In the genomic region with DNA sequence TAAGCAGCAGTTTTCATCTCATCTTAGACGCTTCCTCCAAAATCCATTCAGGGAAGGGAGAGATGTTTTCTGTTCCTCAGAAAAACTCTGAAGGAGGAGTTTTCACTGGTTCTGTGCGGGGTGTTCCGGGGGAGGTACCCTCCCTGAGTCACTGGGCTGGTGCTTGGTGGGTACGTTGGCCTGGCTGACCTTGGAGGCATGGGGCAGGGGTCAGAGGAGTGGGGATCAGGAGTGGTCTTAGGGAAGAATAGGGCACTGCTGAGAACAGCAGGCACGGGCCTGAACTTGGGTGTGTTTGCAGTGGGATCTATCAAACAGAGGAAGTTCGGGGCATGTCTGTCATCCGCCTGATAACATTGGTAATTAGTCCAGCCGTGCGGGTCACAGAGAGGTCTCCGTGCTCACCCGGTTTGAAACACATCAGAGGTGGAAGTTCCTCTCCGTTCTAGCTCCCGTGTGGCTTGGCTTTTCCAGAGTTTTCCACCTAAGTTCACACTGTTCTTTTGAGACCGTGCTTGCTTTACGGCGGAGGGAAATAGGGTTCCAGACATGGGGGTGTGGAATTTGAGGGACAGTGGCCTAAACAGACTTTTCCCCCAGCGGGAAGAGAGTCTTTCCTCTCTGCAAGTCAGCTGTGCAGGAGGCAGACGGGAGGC, we compare ENCODE assay signal across 8 cellular contexts. TPM values are rescaled to one million over a fixed set of nuclear protein-coding genes. Genes with fewer than 3 reads are reported as not detected.
A peak's percentile ranks its signal among the peaks of the same experiment; 100 is the strongest.
DNase-seq lines count a peak whose midpoint lies in the region; ATAC-seq and TF ChIP-seq lines count a peak whose summit lies in the region.

No MANE protein-coding gene starts in this region.

- H3K4me3 ChIP-seq in GM23338 (peak overlapping the region; percentile 54; the same call in 1 of the 2 replicates), WI38 (ENCODE audit: low read depth, low read length) (peak overlapping the region; percentile 60), right atrium auricular region (peak overlapping the region; percentile 15 to 17), skeletal muscle cell (ENCODE audit: low read depth, low read length) (peak overlapping the region; percentile 59)

- no peaks in the 10 kb centered on the region for H3K9me2 ChIP-seq in GM23338 (ENCODE audit: insufficient read depth)

- DNase-seq in GM23338 (ENCODE audit: low spot score) (no peak), right atrium auricular region (ENCODE audit: low spot score) (no peak), skeletal muscle cell (ENCODE audit: low read depth) (no peak), ecto neural progenitor cell (ENCODE audit: low spot score) (no peak), T1000 (lab: John Stamatoyannopoulos, UW) (no peak), erythroblast (lab: John Stamatoyannopoulos, UW) (no peak)

- no peaks in the 10 kb centered on the region for H3K36me3 ChIP-seq in GM23338 (ENCODE audit: insufficient read depth)
- no peaks in the 10 kb centered on the region for H3K36me3 ChIP-seq in right atrium auricular region

- H3F3A ChIP-seq in GM23338 (replicated peaks; ENCODE audit: low read depth) = peaks cover 12% of the 10 kb centered on the region; the same call in 1 of the 2 replicates

- peaks cover 52% of the 10 kb centered on the region for H3K4me1 ChIP-seq in GM23338 (ENCODE audit: insufficient read depth)
- peaks cover 0 to 81% of the 10 kb centered on the region in 2 donors for H3K4me1 ChIP-seq in right atrium auricular region

- peak overlapping the region; percentile 66; the same call in 1 of the 2 replicates for H3K27ac Mint-ChIP-seq in GM23338

- H3K27me3 Mint-ChIP-seq in GM23338 (ENCODE audit: insufficient read depth, low read depth, poor library complexity) = peaks cover 30% of the 10 kb centered on the region

- H3K9me3 ChIP-seq in right atrium auricular region = no peaks in the 10 kb centered on the region

- TF ChIP-seq POLR2A in erythroblast (IDR thresholded peaks at IDR 0.05; ENCODE audit: low read length) = no peak

- peak overlapping the region; percentile 70 for H3K4me3 Mint-ChIP-seq in GM23338

- peaks cover 11% of the 10 kb centered on the region for H3K27me3 ChIP-seq in GM23338 (ENCODE audit: insufficient read depth)
- H3K27me3 ChIP-seq in right atrium auricular region = no peaks in the 10 kb centered on the region

- H3K36me3 Mint-ChIP-seq in GM23338 (ENCODE audit: low read depth) = peaks cover 22% of the 10 kb centered on the region

- no peaks in the 10 kb centered on the region for H3K9me3 Mint-ChIP-seq in GM23338

- peaks cover 74% of the 10 kb centered on the region for H3K4me1 Mint-ChIP-seq in GM23338

- no peak for ATAC-seq in GM23338
- ATAC-seq in HG03280 (IDR thresholded peaks at IDR 0.05; ENCODE audit: unreplicated experiment) = no peak

- H3K27ac ChIP-seq in GM23338 (ENCODE audit: low read depth) (no peak overlapping the region), right atrium auricular region (peak overlapping the region; percentile 22 to 39)

- H3K4me2 ChIP-seq in GM23338 = peak overlapping the region; percentile 74

- H3K79me2 ChIP-seq in GM23338 (replicated peaks; ENCODE audit: insufficient read depth) = peaks cover 57% of the 10 kb centered on the region

- no peak for TF ChIP-seq CTCF in GM23338 (conservative IDR thresholded peaks at IDR 0.05; ENCODE audit: low read depth in 2 of 2)
- TF ChIP-seq CTCF in WI38 (IDR thresholded peaks at IDR 0.05; ENCODE audit: low read depth, low read length) = no peak
- no peak for TF ChIP-seq CTCF in right atrium auricular region (IDR thresholded peaks at IDR 0.05)

- H2AFZ ChIP-seq in GM23338 = no peak overlapping the region

- H4K20me1 ChIP-seq in GM23338 (replicated peaks; ENCODE audit: insufficient read depth) = peaks cover 27% of the 10 kb centered on the region

TF ChIP-seq in GM23338, 12 proteins besides CTCF, POLR2A, EP300 and RAD21:
- TF ChIP-seq POLR2AphosphoS5 (IDR thresholded peaks at IDR 0.05; ENCODE audit: low read depth) = no peak
- TF ChIP-seq NANOG (IDR thresholded peaks at IDR 0.05; ENCODE audit: borderline replicate concordance) = no peak
- TF ChIP-seq, protein P1, sequence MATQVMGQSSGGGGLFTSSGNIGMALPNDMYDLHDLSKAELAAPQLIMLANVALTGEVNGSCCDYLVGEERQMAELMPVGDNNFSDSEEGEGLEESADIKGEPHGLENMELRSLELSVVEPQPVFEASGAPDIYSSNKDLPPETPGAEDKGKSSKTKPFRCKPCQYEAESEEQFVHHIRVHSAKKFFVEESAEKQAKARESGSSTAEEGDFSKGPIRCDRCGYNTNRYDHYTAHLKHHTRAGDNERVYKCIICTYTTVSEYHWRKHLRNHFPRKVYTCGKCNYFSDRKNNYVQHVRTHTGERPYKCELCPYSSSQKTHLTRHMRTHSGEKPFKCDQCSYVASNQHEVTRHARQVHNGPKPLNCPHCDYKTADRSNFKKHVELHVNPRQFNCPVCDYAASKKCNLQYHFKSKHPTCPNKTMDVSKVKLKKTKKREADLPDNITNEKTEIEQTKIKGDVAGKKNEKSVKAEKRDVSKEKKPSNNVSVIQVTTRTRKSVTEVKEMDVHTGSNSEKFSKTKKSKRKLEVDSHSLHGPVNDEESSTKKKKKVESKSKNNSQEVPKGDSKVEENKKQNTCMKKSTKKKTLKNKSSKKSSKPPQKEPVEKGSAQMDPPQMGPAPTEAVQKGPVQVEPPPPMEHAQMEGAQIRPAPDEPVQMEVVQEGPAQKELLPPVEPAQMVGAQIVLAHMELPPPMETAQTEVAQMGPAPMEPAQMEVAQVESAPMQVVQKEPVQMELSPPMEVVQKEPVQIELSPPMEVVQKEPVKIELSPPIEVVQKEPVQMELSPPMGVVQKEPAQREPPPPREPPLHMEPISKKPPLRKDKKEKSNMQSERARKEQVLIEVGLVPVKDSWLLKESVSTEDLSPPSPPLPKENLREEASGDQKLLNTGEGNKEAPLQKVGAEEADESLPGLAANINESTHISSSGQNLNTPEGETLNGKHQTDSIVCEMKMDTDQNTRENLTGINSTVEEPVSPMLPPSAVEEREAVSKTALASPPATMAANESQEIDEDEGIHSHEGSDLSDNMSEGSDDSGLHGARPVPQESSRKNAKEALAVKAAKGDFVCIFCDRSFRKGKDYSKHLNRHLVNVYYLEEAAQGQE (IDR thresholded peaks at IDR 0.05; ENCODE audit: unreplicated experiment) = no peak
- no peak for TF ChIP-seq JUNB (IDR thresholded peaks at IDR 0.05; ENCODE audit: unreplicated experiment)
- TF ChIP-seq, protein P2, sequence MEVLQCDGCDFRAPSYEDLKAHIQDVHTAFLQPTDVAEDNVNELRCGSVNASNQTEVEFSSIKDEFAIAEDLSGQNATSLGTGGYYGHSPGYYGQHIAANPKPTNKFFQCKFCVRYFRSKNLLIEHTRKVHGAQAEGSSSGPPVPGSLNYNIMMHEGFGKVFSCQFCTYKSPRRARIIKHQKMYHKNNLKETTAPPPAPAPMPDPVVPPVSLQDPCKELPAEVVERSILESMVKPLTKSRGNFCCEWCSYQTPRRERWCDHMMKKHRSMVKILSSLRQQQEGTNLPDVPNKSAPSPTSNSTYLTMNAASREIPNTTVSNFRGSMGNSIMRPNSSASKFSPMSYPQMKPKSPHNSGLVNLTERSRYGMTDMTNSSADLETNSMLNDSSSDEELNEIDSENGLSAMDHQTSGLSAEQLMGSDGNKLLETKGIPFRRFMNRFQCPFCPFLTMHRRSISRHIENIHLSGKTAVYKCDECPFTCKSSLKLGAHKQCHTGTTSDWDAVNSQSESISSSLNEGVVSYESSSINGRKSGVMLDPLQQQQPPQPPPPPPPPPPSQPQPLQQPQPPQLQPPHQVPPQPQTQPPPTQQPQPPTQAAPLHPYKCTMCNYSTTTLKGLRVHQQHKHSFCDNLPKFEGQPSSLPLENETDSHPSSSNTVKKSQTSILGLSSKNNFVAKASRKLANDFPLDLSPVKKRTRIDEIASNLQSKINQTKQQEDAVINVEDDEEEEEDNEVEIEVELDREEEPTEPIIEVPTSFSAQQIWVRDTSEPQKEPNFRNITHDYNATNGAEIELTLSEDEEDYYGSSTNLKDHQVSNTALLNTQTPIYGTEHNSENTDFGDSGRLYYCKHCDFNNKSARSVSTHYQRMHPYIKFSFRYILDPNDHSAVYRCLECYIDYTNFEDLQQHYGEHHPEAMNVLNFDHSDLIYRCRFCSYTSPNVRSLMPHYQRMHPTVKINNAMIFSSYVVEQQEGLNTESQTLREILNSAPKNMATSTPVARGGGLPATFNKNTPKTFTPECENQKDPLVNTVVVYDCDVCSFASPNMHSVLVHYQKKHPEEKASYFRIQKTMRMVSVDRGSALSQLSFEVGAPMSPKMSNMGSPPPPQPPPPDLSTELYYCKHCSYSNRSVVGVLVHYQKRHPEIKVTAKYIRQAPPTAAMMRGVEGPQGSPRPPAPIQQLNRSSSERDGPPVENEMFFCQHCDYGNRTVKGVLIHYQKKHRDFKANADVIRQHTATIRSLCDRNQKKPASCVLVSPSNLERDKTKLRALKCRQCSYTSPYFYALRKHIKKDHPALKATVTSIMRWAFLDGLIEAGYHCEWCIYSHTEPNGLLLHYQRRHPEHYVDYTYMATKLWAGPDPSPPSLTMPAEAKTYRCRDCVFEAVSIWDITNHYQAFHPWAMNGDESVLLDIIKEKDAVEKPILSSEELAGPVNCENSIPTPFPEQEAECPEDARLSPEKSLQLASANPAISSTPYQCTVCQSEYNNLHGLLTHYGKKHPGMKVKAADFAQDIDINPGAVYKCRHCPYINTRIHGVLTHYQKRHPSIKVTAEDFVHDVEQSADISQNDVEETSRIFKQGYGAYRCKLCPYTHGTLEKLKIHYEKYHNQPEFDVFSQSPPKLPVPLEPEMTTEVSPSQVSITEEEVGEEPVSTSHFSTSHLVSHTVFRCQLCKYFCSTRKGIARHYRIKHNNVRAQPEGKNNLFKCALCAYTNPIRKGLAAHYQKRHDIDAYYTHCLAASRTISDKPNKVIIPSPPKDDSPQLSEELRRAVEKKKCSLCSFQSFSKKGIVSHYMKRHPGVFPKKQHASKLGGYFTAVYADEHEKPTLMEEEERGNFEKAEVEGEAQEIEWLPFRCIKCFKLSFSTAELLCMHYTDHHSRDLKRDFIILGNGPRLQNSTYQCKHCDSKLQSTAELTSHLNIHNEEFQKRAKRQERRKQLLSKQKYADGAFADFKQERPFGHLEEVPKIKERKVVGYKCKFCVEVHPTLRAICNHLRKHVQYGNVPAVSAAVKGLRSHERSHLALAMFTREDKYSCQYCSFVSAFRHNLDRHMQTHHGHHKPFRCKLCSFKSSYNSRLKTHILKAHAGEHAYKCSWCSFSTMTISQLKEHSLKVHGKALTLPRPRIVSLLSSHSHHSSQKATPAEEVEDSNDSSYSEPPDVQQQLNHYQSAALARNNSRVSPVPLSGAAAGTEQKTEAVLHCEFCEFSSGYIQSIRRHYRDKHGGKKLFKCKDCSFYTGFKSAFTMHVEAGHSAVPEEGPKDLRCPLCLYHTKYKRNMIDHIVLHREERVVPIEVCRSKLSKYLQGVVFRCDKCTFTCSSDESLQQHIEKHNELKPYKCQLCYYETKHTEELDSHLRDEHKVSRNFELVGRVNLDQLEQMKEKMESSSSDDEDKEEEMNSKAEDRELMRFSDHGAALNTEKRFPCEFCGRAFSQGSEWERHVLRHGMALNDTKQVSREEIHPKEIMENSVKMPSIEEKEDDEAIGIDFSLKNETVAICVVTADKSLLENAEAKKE (CRISPR knock-in tag; IDR thresholded peaks at IDR 0.05) = no peak

RNA-seq across cellular contexts. Expression of a gene that starts 59.7 kb away (rescaled TPM):
- total RNA-seq in GM23338 (2014; rRNA removed; shearing (Covaris generic)) = not detected in 2 replicates
- polyA plus RNA-seq in GM23338 (2016; fragmentation: Nextera tagmentation; extraction: Ambion mirVana) = not detected in 2 replicates
- total RNA-seq in right atrium auricular region = not detected
